In genomic region chr6:3849681-3850450, GRCh38 we compare ENCODE assay signal across 8 cellular contexts. TPM values are rescaled to one million over a fixed set of nuclear protein-coding genes. Genes with fewer than 3 reads are reported as not detected.
DNase-seq lines count a peak whose midpoint lies in the region; ATAC-seq and TF ChIP-seq lines count a peak whose summit lies in the region.

No MANE protein-coding gene starts in this region.

- H3K27me3 ChIP-seq in WERI-Rb-1 (ENCODE audit: insufficient read depth, low read depth, severe bottlenecking) = no peaks in the 10 kb centered on the region
- no peaks in the 10 kb centered on the region for H3K27me3 ChIP-seq in foreskin keratinocyte
- no peaks in the 10 kb centered on the region for H3K27me3 ChIP-seq in psoas muscle (ENCODE audit: insufficient read depth in 3 of 3, low read length in 2 of 3)

- ATAC-seq in foreskin keratinocyte = peak; percentile 5
- peak; percentile 9 to 47 (median 12) for ATAC-seq in psoas muscle
- no peak for ATAC-seq in HG03139 (IDR thresholded peaks at IDR 0.05; ENCODE audit: unreplicated experiment)
- ATAC-seq in HG03460 (IDR thresholded peaks at IDR 0.05; ENCODE audit: unreplicated experiment) = no peak

- DNase-seq in GM20000 (ENCODE audit: low spot score) = peak; percentile 27
- no peak for DNase-seq in WERI-Rb-1
- DNase-seq in foreskin keratinocyte = peak in 1 of 2 donors; percentile 33
- peak; percentile 40 to 71 for DNase-seq in psoas muscle
- no peak for DNase-seq in stimulated activated CD4-positive, alpha-beta T cell treated with anti-CD3 and anti-CD28 coated beads, Interleukin-1b, Interleukin-23, amount 100 ng/mL, for 48 hours
- DNase-seq in NCI-H1436 treated with DMSO at 0.1 percent for 48 hours (lab: John Stamatoyannopoulos, UW) = no peak

- no peak for TF ChIP-seq CTCF in GM20000 (IDR thresholded peaks at IDR 0.05; ENCODE audit: extremely low read depth, missing control alignments)
- TF ChIP-seq CTCF in WERI-Rb-1 (IDR thresholded peaks at IDR 0.05; ENCODE audit: low read depth, low read length) = no peak
- no peak for TF ChIP-seq CTCF in foreskin keratinocyte (conservative IDR thresholded peaks at IDR 0.05)
- TF ChIP-seq CTCF in psoas muscle (IDR thresholded peaks at IDR 0.05) = no peak

- H3K36me3 ChIP-seq in WERI-Rb-1 (no peaks in the 10 kb centered on the region), psoas muscle (ENCODE audit: insufficient read depth in 1 of 2, low read depth in 1 of 2) (no peaks in the 10 kb centered on the region)

- H3K9me3 ChIP-seq in WERI-Rb-1 (ENCODE audit: severe bottlenecking) = peaks cover 10% of the 10 kb centered on the region
- no peaks in the 10 kb centered on the region for H3K9me3 ChIP-seq in psoas muscle

- 56 to 66% (median 66%) methylated on average over 71 to 73 of the region's 73 CpGs for WGBS in psoas muscle, 3 donors

- H3K4me3 ChIP-seq in WERI-Rb-1 (ENCODE audit: low read depth, low read length) (peak overlapping the region; percentile 55), psoas muscle (peak overlapping the region; percentile 66)

- H3K27ac ChIP-seq in WERI-Rb-1 (peak overlapping the region; percentile 17; the same call in 1 of the 2 replicates), foreskin keratinocyte (no peak overlapping the region), psoas muscle (peak overlapping the region; percentile 82)

- intact Hi-C loops in psoas muscle (cut with DNase I) = loop anchor here (2.0 to 10.0 kb wide), 5 partner anchors 82 to 145 kb away; no protein-coding TSS in a partner anchor

- H3K4me1 ChIP-seq in foreskin keratinocyte = no peaks in the 10 kb centered on the region
- H3K4me1 ChIP-seq in psoas muscle = no peaks in the 10 kb centered on the region

RNA-seq across cellular contexts. Expression of gene FAM50B, which starts 0.7 kb away (rescaled TPM):
- total RNA-seq in foreskin keratinocyte (6.9 and 7.8 TPM in 2 replicates), psoas muscle (10 to 100 TPM; 10.8 to 19.6 (median 12.4) TPM)
- polyA plus RNA-seq in foreskin keratinocyte (9.2 and 9.4 TPM in 2 replicates), psoas muscle (10 to 100 TPM; 10.1 to 16.4 (median 11.4) TPM)

Comparison
In these comparisons a context has a peak if more than half of its experiments do, and no peak if none do; other contexts are left out.
1. DNase-seq: peak in GM20000 (single experiment) and psoas muscle (2 of 2); none in WERI-Rb-1 (single experiment), stimulated activated CD4-positive, alpha-beta T cell treated with anti-CD3 and anti-CD28 coated beads, Interleukin-1b, Interleukin-23, amount 100 ng/mL, for 48 hours (single experiment) and NCI-H1436 treated with DMSO at 0.1 percent for 48 hours (single experiment).
2. ATAC-seq: peak in foreskin keratinocyte (single experiment) and psoas muscle (4 of 4); none in HG03139 (single experiment) and HG03460 (single experiment).